In the genomic region with DNA sequence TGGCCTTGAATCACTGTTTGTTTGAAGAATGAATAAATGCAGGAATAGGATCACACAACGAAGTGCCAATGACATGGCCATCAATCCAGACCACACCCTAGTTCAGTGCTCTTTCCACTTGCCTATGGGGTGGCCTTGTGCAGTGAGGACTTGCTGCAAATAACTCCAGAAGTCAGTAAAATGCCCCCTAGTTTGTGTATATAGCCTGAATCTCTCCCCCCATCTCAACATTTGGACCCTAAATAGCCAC, we compare ENCODE assay signal across 1 cellular context.
TF ChIP-seq lines count a peak whose summit lies in the region.

No MANE protein-coding gene starts in this region.

TF ChIP-seq in HepG2, 621 proteins besides CTCF, POLR2A, EP300 and RAD21 (continued from another document and continues in another):
- TF ChIP-seq ZHX2 (IDR thresholded peaks at IDR 0.05; ENCODE audit: low read depth) (no peak), ZHX2 (CRISPR knock-in tag; IDR thresholded peaks at IDR 0.05; ENCODE audit: borderline replicate concordance) (0 out of 2 replicates have a peak, but pooled peaks have one; percentile 81), ZNF569 (CRISPR knock-in tag; IDR thresholded peaks at IDR 0.05; ENCODE audit: borderline replicate concordance) (no peak), JUND (CRISPR knock-in tag; IDR thresholded peaks at IDR 0.05) (no peak), GPN1 (CRISPR knock-in tag; IDR thresholded peaks at IDR 0.05; ENCODE audit: borderline replicate concordance) (no peak), HNRNPL (IDR thresholded peaks at IDR 0.05; ENCODE audit: low read depth, low read length) (no peak), ZNF263 (CRISPR knock-in tag; IDR thresholded peaks at IDR 0.05) (no peak), ZNF878 (CRISPR knock-in tag; IDR thresholded peaks at IDR 0.05) (no peak; the same call in 1 of the 2 replicates), HNRNPK (IDR thresholded peaks at IDR 0.05; ENCODE audit: low read depth, low read length, poor library complexity, severe bottlenecking) (no peak), ZNF678 (CRISPR knock-in tag; IDR thresholded peaks at IDR 0.05) (peak; percentile 64; the same call in 1 of the 2 replicates), NR0B2 (CRISPR knock-in tag; IDR thresholded peaks at IDR 0.05) (no peak), HNRNPUL1 (IDR thresholded peaks at IDR 0.05; ENCODE audit: low read depth, low read length) (no peak), ATM (IDR thresholded peaks at IDR 0.05; ENCODE audit: borderline replicate concordance) (no peak), PAWR (CRISPR knock-in tag; IDR thresholded peaks at IDR 0.05; ENCODE audit: borderline replicate concordance) (no peak), ZNF441 (CRISPR knock-in tag; IDR thresholded peaks at IDR 0.05; ENCODE audit: borderline replicate concordance) (no peak), BCL6 (CRISPR knock-in tag; IDR thresholded peaks at IDR 0.05) (no peak), FLYWCH1 (CRISPR knock-in tag; IDR thresholded peaks at IDR 0.05) (no peak), ZNF883 (CRISPR knock-in tag; IDR thresholded peaks at IDR 0.05; ENCODE audit: not compliant biosample characterization) (no peak), ZNF367 (CRISPR knock-in tag; IDR thresholded peaks at IDR 0.05; ENCODE audit: borderline replicate concordance) (0 out of 2 replicates have a peak, but pooled peaks have one; percentile 62), EEA1 (CRISPR knock-in tag; IDR thresholded peaks at IDR 0.05; ENCODE audit: borderline replicate concordance) (no peak), HDAC1 (CRISPR knock-in tag; IDR thresholded peaks at IDR 0.05) (no peak), ZNF841 (CRISPR knock-in tag; IDR thresholded peaks at IDR 0.05; ENCODE audit: borderline replicate concordance) (no peak), HNF4G (IDR thresholded peaks at IDR 0.05; ENCODE audit: borderline replicate concordance, low read depth, low read length) (no peak), HNF4G (CRISPR knock-in tag; IDR thresholded peaks at IDR 0.05; ENCODE audit: borderline replicate concordance, low read depth) (no peak), MBD4 (IDR thresholded peaks at IDR 0.05; ENCODE audit: borderline replicate concordance, low read length) (no peak), ZNF75D (CRISPR knock-in tag; IDR thresholded peaks at IDR 0.05; ENCODE audit: borderline replicate concordance) (no peak), ZNF773 (CRISPR knock-in tag; IDR thresholded peaks at IDR 0.05; ENCODE audit: borderline replicate concordance) (no peak), NFYB (CRISPR knock-in tag; IDR thresholded peaks at IDR 0.05) (no peak), PREB (CRISPR knock-in tag; IDR thresholded peaks at IDR 0.05) (0 out of 2 replicates have a peak, but pooled peaks have one; percentile 11), ZNF256 (CRISPR knock-in tag; conservative IDR thresholded peaks at IDR 0.05) (0 out of 2 replicates have a peak, but pooled peaks have one; percentile 6), ISL2 (CRISPR knock-in tag; IDR thresholded peaks at IDR 0.05) (no peak), ZBTB21 (CRISPR knock-in tag; IDR thresholded peaks at IDR 0.05) (no peak), NR2F1 (CRISPR knock-in tag; IDR thresholded peaks at IDR 0.05) (no peak), CHCHD3 (CRISPR knock-in tag; IDR thresholded peaks at IDR 0.05) (no peak), LBX2 (CRISPR knock-in tag; IDR thresholded peaks at IDR 0.05; ENCODE audit: borderline replicate concordance) (no peak), ZNF574 (CRISPR knock-in tag; IDR thresholded peaks at IDR 0.05) (no peak; the same call in 1 of the 2 replicates), PRDM15 (CRISPR knock-in tag; IDR thresholded peaks at IDR 0.05) (0 out of 2 replicates have a peak, but pooled peaks have one; percentile 7), MYPOP (CRISPR knock-in tag; IDR thresholded peaks at IDR 0.05) (no peak), ZBTB43 (CRISPR knock-in tag; conservative IDR thresholded peaks at IDR 0.05) (0 out of 2 replicates have a peak, but pooled peaks have one; percentile 19)
- TF ChIP-seq, protein P1, sequence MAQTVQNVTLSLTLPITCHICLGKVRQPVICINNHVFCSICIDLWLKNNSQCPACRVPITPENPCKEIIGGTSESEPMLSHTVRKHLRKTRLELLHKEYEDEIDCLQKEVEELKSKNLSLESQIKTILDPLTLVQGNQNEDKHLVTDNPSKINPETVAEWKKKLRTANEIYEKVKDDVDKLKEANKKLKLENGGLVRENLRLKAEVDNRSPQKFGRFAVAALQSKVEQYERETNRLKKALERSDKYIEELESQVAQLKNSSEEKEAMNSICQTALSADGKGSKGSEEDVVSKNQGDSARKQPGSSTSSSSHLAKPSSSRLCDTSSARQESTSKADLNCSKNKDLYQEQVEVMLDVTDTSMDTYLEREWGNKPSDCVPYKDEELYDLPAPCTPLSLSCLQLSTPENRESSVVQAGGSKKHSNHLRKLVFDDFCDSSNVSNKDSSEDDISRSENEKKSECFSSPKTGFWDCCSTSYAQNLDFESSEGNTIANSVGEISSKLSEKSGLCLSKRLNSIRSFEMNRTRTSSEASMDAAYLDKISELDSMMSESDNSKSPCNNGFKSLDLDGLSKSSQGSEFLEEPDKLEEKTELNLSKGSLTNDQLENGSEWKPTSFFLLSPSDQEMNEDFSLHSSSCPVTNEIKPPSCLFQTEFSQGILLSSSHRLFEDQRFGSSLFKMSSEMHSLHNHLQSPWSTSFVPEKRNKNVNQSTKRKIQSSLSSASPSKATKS (CRISPR knock-in tag; IDR thresholded peaks at IDR 0.05) = no peak; the same call in 1 of the 2 replicates
